ENCODE assay signal across 18 cellular contexts in the genomic region with DNA sequence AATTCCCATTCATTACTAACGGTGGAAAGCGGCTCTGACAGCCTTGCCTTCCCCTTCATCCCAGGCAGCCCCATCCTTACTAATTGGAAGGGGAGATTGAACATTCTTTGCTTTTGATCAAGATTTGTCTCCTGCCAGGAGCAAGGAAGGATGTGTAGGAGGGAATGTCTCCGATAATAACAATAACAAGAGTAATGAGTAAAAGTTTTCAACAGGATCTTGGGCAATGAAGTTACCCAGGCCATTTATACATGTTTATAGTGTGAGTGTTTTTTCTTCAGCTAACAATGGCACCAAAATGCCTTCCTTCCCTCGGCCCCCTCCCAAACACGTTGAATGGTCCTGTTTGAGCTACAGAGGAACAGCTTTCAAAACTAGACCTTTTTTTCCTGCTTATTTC.
DNase-seq lines count a peak whose midpoint lies in the region; ATAC-seq and TF ChIP-seq lines count a peak whose summit lies in the region.
"Had no signal": no experiment of that assay in that cellular context is flagged by ENCODE, and none has a peak within 500 bp of the region (broad histone marks: within the 10 kb centered on the region; RNA-seq: fewer than 3 reads in every experiment).

No MANE protein-coding gene starts in this region.

- no peak overlapping the region for H3K4me3 ChIP-seq in BLaER1 treated with 17β-estradiol and CSF1 and Interleukin-3, amounts not matched to agents 10 nM and 100 nM
- H3K4me3 ChIP-seq in colonic mucosa (no peak overlapping the region), lower lobe of right lung (no peak overlapping the region), transverse colon (no peak overlapping the region), HAP-1 (no peak overlapping the region)
- H3K4me3 ChIP-seq: GM23248, SJSA1 had no signal

- in situ Hi-C loops in transverse colon (cut with MboI; ENCODE audit: low pct_ligation_motif_present in 1 of 4, low pct_unique_long_range_greater_than_20kb in 1 of 4, low sequenced_read_pairs in 3 of 4) (no loop called here), HAP-1 (cut with MboI; ENCODE audit: low sequenced_read_pairs) (no loop called here)

- H3K9me3 ChIP-seq in BLaER1 treated with 17β-estradiol and CSF1 and Interleukin-3, amounts not matched to agents 10 nM and 100 nM (replicated peaks in 1 of 11): no peaks in the 10 kb centered on the region
- H3K9me3 ChIP-seq in colonic mucosa: no peaks in the 10 kb centered on the region
- no peaks in the 10 kb centered on the region for H3K9me3 ChIP-seq in lower lobe of right lung
- no peaks in the 10 kb centered on the region for H3K9me3 ChIP-seq in transverse colon
- no peaks in the 10 kb centered on the region for H3K9me3 ChIP-seq in HAP-1
- H3K9me3 ChIP-seq: SJSA1 had no signal

- no peak for DNase-seq in colonic mucosa
- DNase-seq in lower lobe of right lung: no peak
- no peak for DNase-seq in transverse colon
- no peak for DNase-seq in NCI-H1105 (lab: John Stamatoyannopoulos, UW)
- DNase-seq in HAP-1 (ENCODE audit: low spot score in 2 of 2): no peak
- no peak for DNase-seq in GOT3 (lab: John Stamatoyannopoulos, UW)
- DNase-seq: CD4-positive, alpha-beta memory T cell; GM23248; IMR-90; NCI-H1417 treated with DMSO at 0.1 percent for 48 hours; NCI-H187; NCI-H446 treated with DMSO at 0.1 percent for 48 hours; NCI-H526 treated with DMSO at 0.1 percent for 48 hours; OCI-M1 had no signal

- H3K27me3 ChIP-seq in BLaER1 treated with 17β-estradiol and CSF1 and Interleukin-3, amounts not matched to agents 10 nM and 100 nM: no peaks in the 10 kb centered on the region
- H3K27me3 ChIP-seq in colonic mucosa: no peaks in the 10 kb centered on the region
- H3K27me3 ChIP-seq in lower lobe of right lung (ENCODE audit: low read depth): no peaks in the 10 kb centered on the region
- H3K27me3 ChIP-seq in transverse colon: no peaks in the 10 kb centered on the region
- peaks cover 5% of the 10 kb centered on the region for H3K27me3 ChIP-seq in HAP-1 (ENCODE audit: low read depth)
- H3K27me3 ChIP-seq: SJSA1 had no signal

- H3K4me1 ChIP-seq in BLaER1 treated with 17β-estradiol and CSF1 and Interleukin-3, amounts not matched to agents 10 nM and 100 nM: peaks cover 0 to 17% (median 11%) of the 10 kb centered on the region in 10 experiments; a peak in 13 of 20 replicates
- no peaks in the 10 kb centered on the region for H3K4me1 ChIP-seq in colonic mucosa
- H3K4me1 ChIP-seq in lower lobe of right lung: peaks cover 15% of the 10 kb centered on the region
- peaks cover 0 to 24% (median 12%) of the 10 kb centered on the region in 4 donors for H3K4me1 ChIP-seq in transverse colon
- no peaks in the 10 kb centered on the region for H3K4me1 ChIP-seq in HAP-1
- H3K4me1 ChIP-seq: SJSA1 had no signal

- H3K27ac ChIP-seq in BLaER1 treated with 17β-estradiol and CSF1 and Interleukin-3, amounts not matched to agents 10 nM and 100 nM: no peak overlapping the region
- peak overlapping the region; percentile 10 for H3K27ac ChIP-seq in colonic mucosa
- peak overlapping the region; percentile 73 for H3K27ac ChIP-seq in lower lobe of right lung
- H3K27ac ChIP-seq in transverse colon: peak overlapping the region in 3 of 4 donors; percentile 42 to 59 (median 57)
- H3K27ac ChIP-seq: GM23248, KMS-11, SJSA1 had no signal

- intact Hi-C loops in colonic mucosa (cut with DNase I) (no loop called here), lower lobe of right lung (cut with DNase I) (no loop called here), transverse colon (cut with DNase I; ENCODE audit: low total_unique reads) (no loop called here)

- H3K36me3 ChIP-seq in BLaER1 treated with 17β-estradiol and CSF1 and Interleukin-3, amounts not matched to agents 10 nM and 100 nM: no peaks in the 10 kb centered on the region
- H3K36me3 ChIP-seq in colonic mucosa: no peaks in the 10 kb centered on the region
- no peaks in the 10 kb centered on the region for H3K36me3 ChIP-seq in lower lobe of right lung
- H3K36me3 ChIP-seq in transverse colon: no peaks in the 10 kb centered on the region
- no peaks in the 10 kb centered on the region for H3K36me3 ChIP-seq in HAP-1 (replicated peaks)
- H3K36me3 ChIP-seq: SJSA1 had no signal

- ATAC-seq in lower lobe of right lung: peak in 1 of 2 donors; percentile 23
- ATAC-seq: HCT116 had no signal

- H4K20me1 ChIP-seq in BLaER1 treated with 17β-estradiol and CSF1 and Interleukin-3, amounts not matched to agents 10 nM and 100 nM: no peaks in the 10 kb centered on the region

- no peak for TF ChIP-seq CTCF in colonic mucosa (IDR thresholded peaks at IDR 0.05)
- no peak for TF ChIP-seq CTCF in lower lobe of right lung (IDR thresholded peaks at IDR 0.05)
- TF ChIP-seq CTCF in transverse colon (IDR thresholded peaks at IDR 0.05): no peak

- no peak overlapping the region for H3K9ac ChIP-seq in BLaER1 treated with 17β-estradiol and CSF1 and Interleukin-3, amounts not matched to agents 10 nM and 100 nM
- H3K9ac ChIP-seq in colonic mucosa (ENCODE audit: low read depth in 2 of 2, low read length in 2 of 2): no peak overlapping the region
- H3K9ac ChIP-seq: GM23248, KMS-11 had no signal

- no peak for TF ChIP-seq POLR2A in transverse colon (IDR thresholded peaks at IDR 0.05)

- H3K4me2 ChIP-seq in BLaER1 treated with 17β-estradiol and CSF1 and Interleukin-3, amounts not matched to agents 10 nM and 100 nM: peak overlapping the region in 7 of 11 experiments; percentile 10 to 55 (median 41); a peak in 6 of 22 replicates
- H3K4me2 ChIP-seq: KMS-11 had no signal

- WGBS in transverse colon (ENCODE audit: low coverage in 1 of 2), 2 donors: 73 to 79% methylated on average over 5 of the region's 5 CpGs

- no peak for TF ChIP-seq EP300 in transverse colon (IDR thresholded peaks at IDR 0.05; ENCODE audit: low read depth)

Comparison
In these comparisons a context has a peak if more than half of its experiments do, and no peak if none do; other contexts are left out.
1. H3K27ac ChIP-seq: peak in colonic mucosa (single experiment), lower lobe of right lung (single experiment) and transverse colon (3 of 4); none in BLaER1 treated with 17β-estradiol and CSF1 and Interleukin-3, amounts not matched to agents 10 nM and 100 nM (0 of 11).